In the genomic region with DNA sequence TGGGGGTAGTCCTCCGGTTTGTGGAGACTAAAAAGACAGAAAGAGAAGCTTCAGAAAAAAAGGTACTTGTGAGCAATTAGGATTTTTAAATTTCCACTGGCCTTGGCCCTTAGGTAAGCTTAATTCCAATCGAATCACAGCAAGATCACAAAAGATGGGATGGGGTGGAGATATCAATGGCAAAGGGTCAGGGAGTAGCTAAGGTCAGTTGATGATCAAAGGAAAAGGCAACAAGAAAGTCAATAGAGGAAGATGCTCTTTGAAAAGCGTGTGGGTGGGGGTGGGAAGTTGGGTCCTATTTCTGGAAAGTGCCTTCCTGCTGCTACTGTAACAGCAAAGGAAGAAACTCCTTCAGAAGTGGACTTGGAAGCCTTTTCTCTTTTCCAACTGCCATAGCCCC, we compare ENCODE assay signal across 1 cellular context.
TF ChIP-seq lines count a peak whose summit lies in the region.

No MANE protein-coding gene starts in this region.

TF ChIP-seq in HepG2, 621 proteins besides CTCF, POLR2A, EP300 and RAD21 (continued from another document and continues in another):
- TF ChIP-seq AFF4 (CRISPR knock-in tag; IDR thresholded peaks at IDR 0.05) (no peak), ATM (IDR thresholded peaks at IDR 0.05; ENCODE audit: borderline replicate concordance) (no peak), NCOA2 (CRISPR knock-in tag; IDR thresholded peaks at IDR 0.05) (peak; percentile 86), SIX1 (CRISPR knock-in tag; IDR thresholded peaks at IDR 0.05; ENCODE audit: borderline replicate concordance) (peak; percentile 58; the same call in 1 of the 2 replicates), PPARG (CRISPR knock-in tag; conservative IDR thresholded peaks at IDR 0.05) (peak; percentile 74; the same call in 1 of the 2 replicates), BHLHE40 (IDR thresholded peaks at IDR 0.05; ENCODE audit: low read length) (no peak), NR2C2 (CRISPR knock-in tag; IDR thresholded peaks at IDR 0.05; ENCODE audit: borderline replicate concordance) (0 out of 2 replicates have a peak, but pooled peaks have one; percentile 24), TBX2 (CRISPR knock-in tag; IDR thresholded peaks at IDR 0.05; ENCODE audit: borderline replicate concordance) (peak; percentile 60; the same call in 1 of the 2 replicates), ZSCAN31 (CRISPR knock-in tag; IDR thresholded peaks at IDR 0.05; ENCODE audit: low read depth) (no peak), THAP11 (CRISPR knock-in tag; IDR thresholded peaks at IDR 0.05) (peak; percentile 51), GFI1 (CRISPR knock-in tag; IDR thresholded peaks at IDR 0.05; ENCODE audit: borderline replicate concordance) (peak; percentile 97), NR2F6 (IDR thresholded peaks at IDR 0.05) (peak; percentile 99), NR2F6 (CRISPR knock-in tag; IDR thresholded peaks at IDR 0.05) (peak; percentile 98), PATZ1 (CRISPR knock-in tag; IDR thresholded peaks at IDR 0.05) (peak; percentile 43; the same call in 1 of the 2 replicates), ZSCAN21 (CRISPR knock-in tag; IDR thresholded peaks at IDR 0.05; ENCODE audit: borderline replicate concordance) (no peak), FOXO1 (CRISPR knock-in tag; IDR thresholded peaks at IDR 0.05) (peak; percentile 68; the same call in 1 of the 2 replicates), SNAPC2 (CRISPR knock-in tag; IDR thresholded peaks at IDR 0.05) (no peak), ZNF878 (CRISPR knock-in tag; IDR thresholded peaks at IDR 0.05) (peak; percentile 31; the same call in 1 of the 2 replicates), RERE (CRISPR knock-in tag; IDR thresholded peaks at IDR 0.05; ENCODE audit: low read depth) (peak; percentile 70; the same call in 1 of the 2 replicates), RXRB (CRISPR knock-in tag; IDR thresholded peaks at IDR 0.05; ENCODE audit: borderline replicate concordance) (peak; percentile 95), ZNF3 (CRISPR knock-in tag; IDR thresholded peaks at IDR 0.05) (no peak), KDM6A (CRISPR knock-in tag; IDR thresholded peaks at IDR 0.05; ENCODE audit: low read depth) (peak; percentile 43; the same call in 1 of the 2 replicates), ISL2 (CRISPR knock-in tag; IDR thresholded peaks at IDR 0.05) (peak; percentile 92), ZNF598 (CRISPR knock-in tag; IDR thresholded peaks at IDR 0.05; ENCODE audit: borderline replicate concordance) (no peak), TCF7 (IDR thresholded peaks at IDR 0.05; ENCODE audit: low read depth) (peak; percentile 96), GABPB1 (CRISPR knock-in tag; IDR thresholded peaks at IDR 0.05) (no peak), SOX13 (IDR thresholded peaks at IDR 0.05) (peak; percentile 65), SOX13 (CRISPR knock-in tag; conservative IDR thresholded peaks at IDR 0.05 in 1 of 2, IDR thresholded peaks at IDR 0.05 in 1 of 2) (peak in 1 of 2 experiments; percentile 84; a peak in 2 of 4 replicates), GATAD2A (CRISPR knock-in tag; IDR thresholded peaks at IDR 0.05) (peak; percentile 78), GATA4 (IDR thresholded peaks at IDR 0.05; ENCODE audit: borderline replicate concordance, low read depth) (peak; percentile 71; the same call in 1 of the 2 replicates), MED1 (CRISPR knock-in tag; IDR thresholded peaks at IDR 0.05) (peak; percentile 81), HNRNPLL (IDR thresholded peaks at IDR 0.05; ENCODE audit: low read depth, low read length, poor library complexity, severe bottlenecking) (no peak), MAX (IDR thresholded peaks at IDR 0.05) (0 out of 2 replicates have a peak, but pooled peaks have one; percentile 31), SOX5 (CRISPR knock-in tag; IDR thresholded peaks at IDR 0.05; ENCODE audit: borderline replicate concordance) (peak; percentile 78; the same call in 1 of the 2 replicates), KDM1A (CRISPR knock-in tag; IDR thresholded peaks at IDR 0.05) (peak; percentile 67; the same call in 1 of the 2 replicates), BCL6 (CRISPR knock-in tag; IDR thresholded peaks at IDR 0.05) (peak; percentile 84), ARNTL (CRISPR knock-in tag; IDR thresholded peaks at IDR 0.05) (0 out of 2 replicates have a peak, but pooled peaks have one; percentile 24), MEF2D (CRISPR knock-in tag; IDR thresholded peaks at IDR 0.05) (peak; percentile 86), SAP130 (CRISPR knock-in tag; IDR thresholded peaks at IDR 0.05; ENCODE audit: low read depth) (peak; percentile 65), TP53 (CRISPR knock-in tag; conservative IDR thresholded peaks at IDR 0.05) (no peak), FOXK1 (CRISPR knock-in tag; IDR thresholded peaks at IDR 0.05; ENCODE audit: borderline replicate concordance, low read depth) (peak; percentile 62; the same call in 1 of the 2 replicates), ZNF275 (CRISPR knock-in tag; IDR thresholded peaks at IDR 0.05; ENCODE audit: borderline replicate concordance) (no peak), DR1 (CRISPR knock-in tag; IDR thresholded peaks at IDR 0.05) (no peak), ZMYM4 (CRISPR knock-in tag; IDR thresholded peaks at IDR 0.05) (peak; percentile 47; the same call in 1 of the 2 replicates)
- TF ChIP-seq, protein P1, sequence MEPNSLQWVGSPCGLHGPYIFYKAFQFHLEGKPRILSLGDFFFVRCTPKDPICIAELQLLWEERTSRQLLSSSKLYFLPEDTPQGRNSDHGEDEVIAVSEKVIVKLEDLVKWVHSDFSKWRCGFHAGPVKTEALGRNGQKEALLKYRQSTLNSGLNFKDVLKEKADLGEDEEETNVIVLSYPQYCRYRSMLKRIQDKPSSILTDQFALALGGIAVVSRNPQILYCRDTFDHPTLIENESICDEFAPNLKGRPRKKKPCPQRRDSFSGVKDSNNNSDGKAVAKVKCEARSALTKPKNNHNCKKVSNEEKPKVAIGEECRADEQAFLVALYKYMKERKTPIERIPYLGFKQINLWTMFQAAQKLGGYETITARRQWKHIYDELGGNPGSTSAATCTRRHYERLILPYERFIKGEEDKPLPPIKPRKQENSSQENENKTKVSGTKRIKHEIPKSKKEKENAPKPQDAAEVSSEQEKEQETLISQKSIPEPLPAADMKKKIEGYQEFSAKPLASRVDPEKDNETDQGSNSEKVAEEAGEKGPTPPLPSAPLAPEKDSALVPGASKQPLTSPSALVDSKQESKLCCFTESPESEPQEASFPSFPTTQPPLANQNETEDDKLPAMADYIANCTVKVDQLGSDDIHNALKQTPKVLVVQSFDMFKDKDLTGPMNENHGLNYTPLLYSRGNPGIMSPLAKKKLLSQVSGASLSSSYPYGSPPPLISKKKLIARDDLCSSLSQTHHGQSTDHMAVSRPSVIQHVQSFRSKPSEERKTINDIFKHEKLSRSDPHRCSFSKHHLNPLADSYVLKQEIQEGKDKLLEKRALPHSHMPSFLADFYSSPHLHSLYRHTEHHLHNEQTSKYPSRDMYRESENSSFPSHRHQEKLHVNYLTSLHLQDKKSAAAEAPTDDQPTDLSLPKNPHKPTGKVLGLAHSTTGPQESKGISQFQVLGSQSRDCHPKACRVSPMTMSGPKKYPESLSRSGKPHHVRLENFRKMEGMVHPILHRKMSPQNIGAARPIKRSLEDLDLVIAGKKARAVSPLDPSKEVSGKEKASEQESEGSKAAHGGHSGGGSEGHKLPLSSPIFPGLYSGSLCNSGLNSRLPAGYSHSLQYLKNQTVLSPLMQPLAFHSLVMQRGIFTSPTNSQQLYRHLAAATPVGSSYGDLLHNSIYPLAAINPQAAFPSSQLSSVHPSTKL (CRISPR knock-in tag; IDR thresholded peaks at IDR 0.05), result peak; percentile 93
- TF ChIP-seq, protein P2, sequence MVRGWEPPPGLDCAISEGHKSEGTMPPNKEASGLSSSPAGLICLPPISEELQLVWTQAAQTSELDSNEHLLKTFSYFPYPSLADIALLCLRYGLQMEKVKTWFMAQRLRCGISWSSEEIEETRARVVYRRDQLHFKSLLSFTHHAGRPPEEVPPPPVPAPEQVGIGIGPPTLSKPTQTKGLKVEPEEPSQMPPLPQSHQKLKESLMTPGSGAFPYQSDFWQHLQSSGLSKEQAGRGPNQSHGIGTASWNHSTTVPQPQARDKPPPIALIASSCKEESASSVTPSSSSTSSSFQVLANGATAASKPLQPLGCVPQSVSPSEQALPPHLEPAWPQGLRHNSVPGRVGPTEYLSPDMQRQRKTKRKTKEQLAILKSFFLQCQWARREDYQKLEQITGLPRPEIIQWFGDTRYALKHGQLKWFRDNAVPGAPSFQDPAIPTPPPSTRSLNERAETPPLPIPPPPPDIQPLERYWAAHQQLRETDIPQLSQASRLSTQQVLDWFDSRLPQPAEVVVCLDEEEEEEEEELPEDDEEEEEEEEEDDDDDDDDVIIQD (CRISPR knock-in tag; IDR thresholded peaks at IDR 0.05; ENCODE audit: low read depth), result 0 out of 2 replicates have a peak, but pooled peaks have one; percentile 46
